1 cellular context compared by ENCODE assay signal in the genomic region with DNA sequence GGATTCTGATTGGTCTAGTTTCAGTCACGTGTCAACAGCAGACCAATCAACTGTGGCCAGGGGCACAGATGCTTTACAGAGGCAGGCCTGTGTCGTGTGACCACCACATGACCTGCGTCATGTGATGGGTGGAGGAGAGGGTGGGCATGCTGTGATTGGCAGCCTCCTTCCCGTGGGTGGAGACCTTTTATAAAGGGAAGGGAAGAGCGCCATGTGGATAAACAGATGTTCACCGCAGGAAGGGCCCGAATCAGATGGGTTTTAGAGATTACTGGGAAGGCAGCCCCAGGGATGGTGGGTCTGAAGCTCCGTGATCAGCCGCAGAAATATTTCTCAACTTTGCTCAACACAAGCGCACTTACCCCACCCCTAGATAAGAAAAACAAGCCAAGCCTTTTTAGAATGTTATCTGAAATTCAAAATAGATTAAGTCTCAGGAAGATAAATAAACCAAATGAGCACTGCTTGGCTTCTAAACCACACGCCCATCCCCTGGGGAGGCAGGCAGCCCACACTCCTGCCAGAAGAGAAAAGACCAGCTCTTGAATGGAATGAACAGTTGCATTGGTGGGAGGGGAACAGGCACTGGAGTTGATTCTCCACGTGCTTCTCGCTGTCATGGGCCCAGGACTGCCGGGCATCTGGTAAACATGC.
TF ChIP-seq lines count a peak whose summit lies in the region.

No MANE protein-coding gene starts in this region.

TF ChIP-seq in HEK293, 187 proteins besides CTCF, POLR2A, EP300 and RAD21 (continued from another document):
- TF ChIP-seq ZNF518A (tag by site-specific recombination; conservative IDR thresholded peaks at IDR 0.05; ENCODE audit: low read depth) (peak; percentile 69), ZEB2 (tag by site-specific recombination; IDR thresholded peaks at IDR 0.05) (0 out of 2 replicates have a peak, but pooled peaks have one; percentile 31), KLF7 (tag by site-specific recombination; IDR thresholded peaks at IDR 0.05; ENCODE audit: borderline replicate concordance) (0 out of 2 replicates have a peak, but pooled peaks have one; percentile 36), ZNF561 (tag by site-specific recombination; IDR thresholded peaks at IDR 0.05; ENCODE audit: borderline replicate concordance) (0 out of 2 replicates have a peak, but pooled peaks have one; percentile 49), ZNF398 (tag by site-specific recombination; IDR thresholded peaks at IDR 0.05) (no peak), ZNF311 (tag by site-specific recombination; IDR thresholded peaks at IDR 0.05; ENCODE audit: borderline replicate concordance) (no peak), KLF9 (tag by site-specific recombination; IDR thresholded peaks at IDR 0.05; ENCODE audit: low read depth) (no peak), ZNF776 (tag by site-specific recombination; IDR thresholded peaks at IDR 0.05; ENCODE audit: borderline replicate concordance) (no peak), ZSCAN18 (tag by site-specific recombination; IDR thresholded peaks at IDR 0.05) (no peak), GFI1B (tag by site-specific recombination; IDR thresholded peaks at IDR 0.05) (peak; percentile 58; the same call in 1 of the 2 replicates)
- TF ChIP-seq, protein P1, sequence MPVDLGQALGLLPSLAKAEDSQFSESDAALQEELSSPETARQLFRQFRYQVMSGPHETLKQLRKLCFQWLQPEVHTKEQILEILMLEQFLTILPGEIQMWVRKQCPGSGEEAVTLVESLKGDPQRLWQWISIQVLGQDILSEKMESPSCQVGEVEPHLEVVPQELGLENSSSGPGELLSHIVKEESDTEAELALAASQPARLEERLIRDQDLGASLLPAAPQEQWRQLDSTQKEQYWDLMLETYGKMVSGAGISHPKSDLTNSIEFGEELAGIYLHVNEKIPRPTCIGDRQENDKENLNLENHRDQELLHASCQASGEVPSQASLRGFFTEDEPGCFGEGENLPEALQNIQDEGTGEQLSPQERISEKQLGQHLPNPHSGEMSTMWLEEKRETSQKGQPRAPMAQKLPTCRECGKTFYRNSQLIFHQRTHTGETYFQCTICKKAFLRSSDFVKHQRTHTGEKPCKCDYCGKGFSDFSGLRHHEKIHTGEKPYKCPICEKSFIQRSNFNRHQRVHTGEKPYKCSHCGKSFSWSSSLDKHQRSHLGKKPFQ (tag by site-specific recombination; IDR thresholded peaks at IDR 0.05), result no peak; the same call in 1 of the 2 replicates
